ENCODE assay signal across 13 cellular contexts in genomic region chr17:75909812-75910274, GRCh38. TPM values are rescaled to one million over a fixed set of nuclear protein-coding genes. Genes with fewer than 3 reads are reported as not detected.
DNase-seq lines count a peak whose midpoint lies in the region; ATAC-seq and TF ChIP-seq lines count a peak whose summit lies in the region.
"Had no signal": no experiment of that assay in that cellular context is flagged by ENCODE, and none has a peak within 500 bp of the region (broad histone marks: within the 10 kb centered on the region; RNA-seq: fewer than 3 reads in every experiment).

No MANE protein-coding gene starts in this region.

- POLR2A ChIA-PET in OCI-LY7 (lab: Charles Lee), result interaction anchor here (0.6 to 3.4 kb wide), 26 partner anchors 9 to 519 kb away, joined by 3 to 17 read pairs (median 4); partner anchors contain the start of genes FBF1 and TRIM65

- peaks cover 17% of the 10 kb centered on the region for H3F3A ChIP-seq in MM.1S (ENCODE audit: insufficient read depth, low read length)

- intact Hi-C loops in OCI-LY7 (cut with micrococcal nuclease; ENCODE audit: unreplicated experiment), result loop anchor here (1.0 to 10.0 kb wide), 4 partner anchors 69 to 355 kb away; partner anchors contain the start of genes ACOX1, EXOC7, TEN1 and UBALD2

- H3K9me2 ChIP-seq in MM.1S (replicated peaks; ENCODE audit: insufficient read depth, low read length) (no peaks in the 10 kb centered on the region), OCI-LY7 (ENCODE audit: insufficient read depth, low read length) (no peaks in the 10 kb centered on the region)

- H3K4me1 ChIP-seq in MM.1S (ENCODE audit: low read length) (peaks cover 14% of the 10 kb centered on the region), OCI-LY7 (ENCODE audit: insufficient read depth, low read length, poor library complexity, severe bottlenecking) (peaks cover 46% of the 10 kb centered on the region), foreskin keratinocyte (peaks cover 19% of the 10 kb centered on the region)

- no peak overlapping the region for H3K4me3 Mint-ChIP-seq in osteocyte (ENCODE audit: unreplicated experiment)

- H3K4me2 ChIP-seq in MM.1S (ENCODE audit: low read depth, low read length) (peak overlapping the region; percentile 75), OCI-LY7 (ENCODE audit: low read length) (peak overlapping the region; percentile 63)

- CTCF ChIA-PET in OCI-LY7 (lab: Charles Lee; ENCODE audit: unreplicated experiment), result interaction anchor here (0.7 to 2.0 kb wide), 10 partner anchors 13 to 109 kb away, joined by 3 to 8 read pairs (median 4); partner anchors contain the start of genes FBF1 and TRIM65

- H3K27me3 Mint-ChIP-seq in osteocyte (ENCODE audit: unreplicated experiment), result no peaks in the 10 kb centered on the region

- H3K27ac Mint-ChIP-seq in osteocyte (ENCODE audit: unreplicated experiment), result no peak overlapping the region

- peak overlapping the region; percentile 48; the same call in 1 of the 2 replicates for H3K9ac ChIP-seq in MM.1S (ENCODE audit: low read length)

- H3K36me3 Mint-ChIP-seq in osteocyte (ENCODE audit: unreplicated experiment), result no peaks in the 10 kb centered on the region

- H3K4me1 Mint-ChIP-seq in osteocyte (ENCODE audit: unreplicated experiment), result peaks cover 5% of the 10 kb centered on the region

- no TSS peak for BruUV-seq in OCI-LY7 (replicated peaks; lab: Mats Ljungman, UMichigan)

- DNase-seq in MM.1S (no peak), OCI-LY7 (ENCODE audit: low spot score) (no peak), foreskin keratinocyte (peak in 1 of 2 donors; percentile 87), NCI-H446 treated with DMSO at 0.1 percent for 48 hours (lab: John Stamatoyannopoulos, UW) (no peak), osteocyte (ENCODE audit: extremely low spot score, unreplicated experiment) (no peak)
- DNase-seq: activated CD4-positive, CD25-positive, alpha-beta regulatory T cell treated with anti-CD3 and anti-CD28 coated beads, Interleukin-2, amount 50 U/mL, for 72 hours; sigmoid colon had no signal

- H4K20me1 ChIP-seq in MM.1S (ENCODE audit: insufficient read depth, low read length), result no peaks in the 10 kb centered on the region
- H4K20me1 ChIP-seq in OCI-LY7 (ENCODE audit: insufficient read depth, low read length), result no peaks in the 10 kb centered on the region

- H3K9me3 ChIP-seq in MM.1S (replicated peaks; ENCODE audit: insufficient read depth, low read length), result no peaks in the 10 kb centered on the region
- H3K9me3 ChIP-seq in OCI-LY7 (ENCODE audit: low read length), result no peaks in the 10 kb centered on the region
- H3K9me3 ChIP-seq: adrenal gland, sigmoid colon had no signal

- TF ChIP-seq CTCF in C4-2B (conservative IDR thresholded peaks at IDR 0.05) (no peak), MM.1S (IDR thresholded peaks at IDR 0.05; ENCODE audit: low read length) (no peak), OCI-LY7 (conservative IDR thresholded peaks at IDR 0.05; ENCODE audit: low read length) (no peak), foreskin keratinocyte (conservative IDR thresholded peaks at IDR 0.05) (no peak), osteocyte (IDR thresholded peaks at IDR 0.05) (no peak)

- ATAC-seq in foreskin keratinocyte, result peak; percentile 32
- ATAC-seq in GM19351 (IDR thresholded peaks at IDR 0.05; ENCODE audit: unreplicated experiment), result no peak
- no peak for ATAC-seq in GM18909 (IDR thresholded peaks at IDR 0.05; ENCODE audit: poor library complexity, unreplicated experiment)
- ATAC-seq: Panc1 had no signal

- H3K79me2 ChIP-seq in MM.1S (ENCODE audit: low read length) (no peaks in the 10 kb centered on the region), OCI-LY7 (ENCODE audit: insufficient read depth, low read depth, low read length) (no peaks in the 10 kb centered on the region)

- H3K27me3 ChIP-seq in MM.1S (replicated peaks; ENCODE audit: insufficient read depth, low read length), result no peaks in the 10 kb centered on the region
- no peaks in the 10 kb centered on the region for H3K27me3 ChIP-seq in foreskin keratinocyte
- H3K27me3 ChIP-seq: adrenal gland, sigmoid colon had no signal

- no peaks in the 10 kb centered on the region for H3K36me3 ChIP-seq in MM.1S (replicated peaks; ENCODE audit: insufficient read depth, low read length)
- no peaks in the 10 kb centered on the region for H3K36me3 ChIP-seq in OCI-LY7 (ENCODE audit: insufficient read depth, low read length)

- H3K4me3 ChIP-seq in MM.1S (ENCODE audit: low read length), result peak overlapping the region; percentile 31; the same call in 1 of the 2 replicates
- H3K4me3 ChIP-seq in OCI-LY7 (ENCODE audit: low read depth, low read length, poor library complexity, severe bottlenecking), result peak overlapping the region; percentile 1
- H3K4me3 ChIP-seq: adrenal gland, sigmoid colon had no signal

- no peaks in the 10 kb centered on the region for H3K9me3 Mint-ChIP-seq in osteocyte (ENCODE audit: unreplicated experiment)

- H2AFZ ChIP-seq in MM.1S (ENCODE audit: low read length) (peak overlapping the region; percentile 52), OCI-LY7 (ENCODE audit: low read length) (peak overlapping the region; percentile 81)

- H3K27ac ChIP-seq in C4-2B (peak overlapping the region; percentile 9; the same call in 1 of the 2 replicates), MM.1S (ENCODE audit: low read length) (peak overlapping the region; percentile 68; the same call in 1 of the 2 replicates), OCI-LY7 (ENCODE audit: low read depth, low read length, poor library complexity, severe bottlenecking) (peak overlapping the region; percentile 75), foreskin keratinocyte (no peak overlapping the region)
- H3K27ac ChIP-seq: adrenal gland, epithelial cell of prostate, sigmoid colon had no signal

RNA-seq across cellular contexts. Expression of gene MRPL38, which starts 5.2 kb away (rescaled TPM):
- total RNA-seq in OCI-LY7 (2014; rRNA removed; shearing (Covaris generic)), result 91.9 and 112 TPM in 2 replicates
- total RNA-seq in OCI-LY7 (2022) (175 and 198 TPM in 2 replicates), foreskin keratinocyte (78.1 and 82.0 TPM in 2 replicates), osteocyte (71.1 and 73.6 TPM in 2 replicates)
- polyA plus RNA-seq in foreskin keratinocyte, result 77.8 and 81.8 TPM in 2 replicates

RNA-seq across cellular contexts. Expression of gene TRIM65, which starts 13.1 kb away (rescaled TPM):
- total RNA-seq in OCI-LY7 (2014; rRNA removed; shearing (Covaris generic)), result 45.0 and 54.2 TPM in 2 replicates
- total RNA-seq in OCI-LY7 (2022) (60.4 and 62.9 TPM in 2 replicates), foreskin keratinocyte (17.6 and 20.9 TPM in 2 replicates), osteocyte (26.3 and 26.9 TPM in 2 replicates)
- 12.4 and 12.8 TPM in 2 replicates for polyA plus RNA-seq in foreskin keratinocyte

RNA-seq across cellular contexts. Expression of gene FBF1, which starts 31.0 kb away (rescaled TPM):
- 34.6 and 38.7 TPM in 2 replicates for total RNA-seq in OCI-LY7 (2014; rRNA removed; shearing (Covaris generic))
- total RNA-seq in OCI-LY7 (2022) (47.8 and 47.9 TPM in 2 replicates), foreskin keratinocyte (8.8 and 12.6 TPM in 2 replicates), osteocyte (14.5 and 14.8 TPM in 2 replicates)
- 5.3 TPM in 2 replicates for polyA plus RNA-seq in foreskin keratinocyte

RNA-seq across cellular contexts. Expression of gene TRIM47, which starts 31.5 kb away (rescaled TPM):
- 32.7 and 41.9 TPM in 2 replicates for total RNA-seq in OCI-LY7 (2014; rRNA removed; shearing (Covaris generic))
- 21.6 and 25.9 TPM in 2 replicates for total RNA-seq in OCI-LY7 (2022)
- total RNA-seq in foreskin keratinocyte, result 41.4 and 55.6 TPM in 2 replicates
- polyA plus RNA-seq in foreskin keratinocyte, result 49.7 and 50.2 TPM in 2 replicates
- 33.3 and 40.2 TPM in 2 replicates for total RNA-seq in osteocyte

RNA-seq across cellular contexts. Expression of gene WBP2, which starts 54.7 kb away (rescaled TPM):
- 24.1 and 29.9 TPM in 2 replicates for total RNA-seq in OCI-LY7 (2014; rRNA removed; shearing (Covaris generic))
- total RNA-seq in OCI-LY7 (2022) (117 and 123 TPM in 2 replicates), foreskin keratinocyte (38.6 and 42.2 TPM in 2 replicates), osteocyte (83.1 and 88.2 TPM in 2 replicates)
- 73.9 and 74.2 TPM in 2 replicates for polyA plus RNA-seq in foreskin keratinocyte
